ENCODE assay signal across 9 cellular contexts in the genomic region with DNA sequence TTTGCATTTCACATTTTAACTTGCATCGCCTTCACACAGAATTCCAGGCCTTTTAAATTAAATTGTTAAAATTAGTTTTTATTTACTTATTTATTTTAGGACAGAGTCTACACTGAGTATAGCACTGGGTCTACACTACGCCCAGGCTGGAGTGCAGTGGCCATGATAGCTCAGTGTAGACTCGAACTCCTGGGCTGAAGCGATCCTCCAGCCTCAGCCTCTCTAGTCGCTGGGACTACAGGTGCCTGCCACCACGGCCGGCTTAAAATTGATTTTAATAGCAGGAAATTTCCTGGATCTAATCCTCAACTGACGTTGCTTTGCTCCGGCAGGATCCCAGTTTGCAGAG. TPM values are rescaled to one million over a fixed set of nuclear protein-coding genes. Genes with fewer than 3 reads are reported as not detected.
DNase-seq lines count a peak whose midpoint lies in the region; ATAC-seq, FAIRE-seq and TF ChIP-seq lines count a peak whose summit lies in the region.
"Had no signal": no experiment of that assay in that cellular context is flagged by ENCODE, and none has a peak within 500 bp of the region (broad histone marks: within the 10 kb centered on the region; RNA-seq: fewer than 3 reads in every experiment).

No MANE protein-coding gene starts in this region.

- H3K4me3 Mint-ChIP-seq in T-helper 1 cell treated with Interleukin-12 subunit alpha and Interleukin-12 subunit beta and Interleukin-4 antibody, amounts not matched to agents 30 μg/mL and 1 μg/mL, for 36 hours = peak overlapping the region; percentile 87

- peaks cover 10% of the 10 kb centered on the region for H3K4me1 Mint-ChIP-seq in T-helper 1 cell treated with Interleukin-12 subunit alpha and Interleukin-12 subunit beta and Interleukin-4 antibody, amounts not matched to agents 30 μg/mL and 1 μg/mL, for 36 hours (ENCODE audit: low read depth)

- H3K27ac ChIP-seq in right lobe of liver (peak overlapping the region in 1 of 3 donors; percentile 51), thyroid gland (peak overlapping the region in 2 of 3 donors; percentile 51 to 63)

- H3K36me3 ChIP-seq in right lobe of liver (no peaks in the 10 kb centered on the region), thyroid gland (no peaks in the 10 kb centered on the region)

- peaks cover 0 to 31% (median 3%) of the 10 kb centered on the region in 4 donors for H3K9me3 ChIP-seq in right lobe of liver
- H3K9me3 ChIP-seq in thyroid gland = no peaks in the 10 kb centered on the region

- peaks cover 13% of the 10 kb centered on the region for H3K36me3 Mint-ChIP-seq in T-helper 1 cell treated with Interleukin-12 subunit alpha and Interleukin-12 subunit beta and Interleukin-4 antibody, amounts not matched to agents 30 μg/mL and 1 μg/mL, for 36 hours (ENCODE audit: low read depth)

- H3K27me3 ChIP-seq in right lobe of liver (no peaks in the 10 kb centered on the region), thyroid gland (no peaks in the 10 kb centered on the region)

- DNase-seq in T-helper 1 cell (no peak), astrocyte of the cerebellum (ENCODE audit: low read depth) (no peak), right lobe of liver (no peak), thyroid gland (no peak), OCI-M2 (lab: John Stamatoyannopoulos, UW; ENCODE audit: unreplicated experiment) (no peak), urothelium cell line (ENCODE audit: low spot score) (no peak), LoVo (ENCODE audit: low spot score) (no peak)

- in situ Hi-C loops in astrocyte of the cerebellum (cut with HindIII; ENCODE audit: low sequenced_read_pairs) = no loop called here

- H3K4me3 ChIP-seq in astrocyte of the cerebellum (ENCODE audit: low read depth, low read length) (peak overlapping the region; percentile 87), right lobe of liver (peak overlapping the region; percentile 44 to 54 (median 49)), thyroid gland (replicated peaks in 1 of 3) (peak overlapping the region; percentile 64 to 94 (median 93))

- no peaks in the 10 kb centered on the region for H3K27me3 Mint-ChIP-seq in T-helper 1 cell treated with Interleukin-12 subunit alpha and Interleukin-12 subunit beta and Interleukin-4 antibody, amounts not matched to agents 30 μg/mL and 1 μg/mL, for 36 hours (ENCODE audit: low read depth)

- ATAC-seq in right lobe of liver = peak in 1 of 4 donors; percentile 16

- no peak for FAIRE-seq in urothelium cell line (lab: Jason Lieb, UNC)
- FAIRE-seq: A204.1 had no signal

- H3K9me3 Mint-ChIP-seq in T-helper 1 cell treated with Interleukin-12 subunit alpha and Interleukin-12 subunit beta and Interleukin-4 antibody, amounts not matched to agents 30 μg/mL and 1 μg/mL, for 36 hours = peaks cover 74% of the 10 kb centered on the region

- TF ChIP-seq POLR2A in right lobe of liver (IDR thresholded peaks at IDR 0.05) (no peak), thyroid gland (IDR thresholded peaks at IDR 0.05) (no peak)

- intact Hi-C loops in right lobe of liver (cut with DNase I) = no loop called here
- intact Hi-C loops in thyroid gland (cut with DNase I) = no loop called here

- WGBS in right lobe of liver (ENCODE audit: insufficient coverage, low coverage, low lambda C conversion rate, missing lambda C conversion rate) = 46% methylated on average over 9 of the region's 9 CpGs
- 51 to 52% methylated on average over 9 of the region's 9 CpGs for WGBS in thyroid gland, 2 donors

- peak overlapping the region; percentile 90 for H3K27ac Mint-ChIP-seq in T-helper 1 cell treated with Interleukin-12 subunit alpha and Interleukin-12 subunit beta and Interleukin-4 antibody, amounts not matched to agents 30 μg/mL and 1 μg/mL, for 36 hours

- TF ChIP-seq CTCF in astrocyte of the cerebellum (IDR thresholded peaks at IDR 0.05; ENCODE audit: low read depth, low read length, missing control alignments) = no peak
- no peak for TF ChIP-seq CTCF in right lobe of liver (IDR thresholded peaks at IDR 0.05)
- TF ChIP-seq CTCF in thyroid gland (IDR thresholded peaks at IDR 0.05) = no peak

- H3K4me1 ChIP-seq in right lobe of liver = no peaks in the 10 kb centered on the region
- H3K4me1 ChIP-seq in thyroid gland = peaks cover 6 to 8% of the 10 kb centered on the region in 2 donors

RNA-seq across cellular contexts. Expression of a gene that starts 0.3 kb away (rescaled TPM):
- total RNA-seq in right lobe of liver = under 1 TPM in 5 of 6 experiments, not detected in 1; 0.16 to 0.51 (median 0.39) TPM
- 10 to 100 TPM in 1 of 4 donors, 1 to 10 TPM in 3; 4.3 to 10.6 (median 7.1) TPM for total RNA-seq in thyroid gland

RNA-seq across cellular contexts. Expression of a gene that starts 34.0 kb away (rescaled TPM):
- 1 to 10 TPM; 1.0 to 2.9 (median 2.3) TPM for total RNA-seq in right lobe of liver
- total RNA-seq in thyroid gland = 10 to 100 TPM; 31.1 to 49.4 (median 36.7) TPM

RNA-seq across cellular contexts. Expression of a gene that starts 38.8 kb away (rescaled TPM):
- 1 to 10 TPM; 3.7 to 7.1 (median 5.3) TPM for total RNA-seq in right lobe of liver
- total RNA-seq in thyroid gland = 10 to 100 TPM; 12.6 to 14.4 (median 12.8) TPM

Comparison
In these comparisons a context has a peak if more than half of its experiments do, and no peak if none do; other contexts are left out.
1. RNA of a gene that starts 34.0 kb away (total RNA-seq): 31.1 to 49.4 TPM in thyroid gland; 1.0 to 2.9 TPM in right lobe of liver; every median in the first group is over 4 times any median in the second.
2. Peak in every context shown above with its lines, with median percentiles within 50 percentile points of each other: H3K4me3 ChIP-seq.